ENCODE assay signal across 17 cellular contexts in the genomic region with DNA sequence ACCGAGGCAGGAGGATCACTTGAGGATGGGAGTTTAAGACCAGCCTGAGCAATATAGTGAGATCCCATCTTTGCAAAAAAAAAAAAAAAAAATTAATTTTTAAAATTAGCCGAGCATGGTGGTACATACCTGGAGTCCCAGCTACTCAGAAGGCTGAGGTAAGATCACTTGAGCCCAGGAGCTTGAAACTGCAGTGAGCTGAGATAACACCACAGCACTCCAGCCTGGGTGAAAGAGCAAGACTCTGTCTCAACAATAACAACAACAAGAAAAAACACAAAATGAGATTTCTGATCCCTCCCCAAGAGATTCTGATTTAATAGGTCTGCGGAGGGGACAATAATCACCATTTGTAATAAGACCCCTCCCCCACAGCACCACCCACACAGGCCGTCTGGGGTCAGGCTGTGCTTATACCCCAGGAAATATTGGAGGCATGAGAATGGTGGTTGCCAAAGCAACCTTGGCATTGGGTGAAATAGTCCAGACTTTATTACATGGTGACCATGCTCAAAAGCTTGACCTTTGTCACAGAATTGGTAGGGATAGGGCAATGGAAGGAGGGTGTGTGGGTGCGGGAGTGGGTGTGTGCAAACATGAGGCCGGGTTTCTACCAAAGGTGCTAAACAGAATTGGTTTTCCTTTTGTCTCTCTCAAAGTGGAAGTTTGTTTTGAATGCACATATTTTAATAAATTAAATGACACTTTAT. TPM values are rescaled to one million over a fixed set of nuclear protein-coding genes. Genes with fewer than 3 reads are reported as not detected.
"Had no signal": no experiment of that assay in that cellular context is flagged by ENCODE, and none has a peak within 500 bp of the region (broad histone marks: within the 10 kb centered on the region; RNA-seq: fewer than 3 reads in every experiment).

No MANE protein-coding gene starts in this region.

- H3K4me3 ChIP-seq: ascending aorta, breast epithelium, gastrocnemius medialis, upper lobe of left lung had no signal

- H3K4me1 ChIP-seq: ascending aorta, breast epithelium, gastrocnemius medialis had no signal

- H3K9me3 ChIP-seq: ascending aorta, breast epithelium, gastrocnemius medialis, upper lobe of left lung had no signal

- H3K27ac ChIP-seq: ascending aorta, breast epithelium, gastrocnemius medialis, VCaP had no signal

- ATAC-seq: gastrocnemius medialis; left ventricle myocardium superior; natural killer cell treated with Interleukin-12 subunit alpha and Interleukin-12 subunit beta and Interleukin-15 and Interleukin-18, amount 100 ng/mL, for 72 hours; stimulated activated naive CD8-positive, alpha-beta T cell treated with anti-CD3 and anti-CD28 coated beads, Interleukin-15, Interleukin-2, amounts not matched to agents 100 U/mL and 50 U/mL, for 24 hours had no signal

- DNase-seq: activated CD4-positive, alpha-beta T cell treated with anti-CD3 and anti-CD28 coated beads, Interleukin-2, amount 50 U/mL, for 4 hours; activated CD4-positive, CD25-positive, alpha-beta regulatory T cell treated with anti-CD3 and anti-CD28 coated beads, Interleukin-2, amount 50 U/mL, for 72 hours; activated gamma-delta T cell; cortex of kidney; effector CD4-positive, alpha-beta T cell; gastrocnemius medialis; head of caudate nucleus; kidney; left ventricle myocardium superior; retina; stimulated activated naive CD8-positive, alpha-beta T cell treated with anti-CD3 and anti-CD28 coated beads, Interleukin-15, Interleukin-2, amounts not matched to agents 100 U/mL and 50 U/mL, for 24 hours; substantia nigra; upper lobe of left lung had no signal

- H3K27me3 ChIP-seq: ascending aorta, breast epithelium, gastrocnemius medialis, upper lobe of left lung had no signal

- H3K36me3 ChIP-seq: ascending aorta, breast epithelium, gastrocnemius medialis, upper lobe of left lung had no signal

- FAIRE-seq: kidney had no signal

RNA-seq across cellular contexts. Expression of a gene that starts 24.4 kb away (rescaled TPM):
- total RNA-seq: ascending aorta, left ventricle myocardium superior had no signal
